ENCODE assay signal across 17 cellular contexts in genomic region chr6:13669476-13669875, GRCh38.
"Had no signal": no experiment of that assay in that cellular context is flagged by ENCODE, and none has a peak within 500 bp of the region (broad histone marks: within the 10 kb centered on the region; RNA-seq: fewer than 3 reads in every experiment).

No MANE protein-coding gene starts in this region.

- H3K27me3 Mint-ChIP-seq: activated naive CD4-positive, alpha-beta T cell treated with anti-CD3 and anti-CD28 coated beads, Interleukin-2, amount 10 ng/mL, durations not matched to agents 7 days and 5 days; naive B cell had no signal

- H3K36me3 ChIP-seq: tibial artery had no signal

- DNase-seq: activated CD4-positive, alpha-beta T cell treated with anti-CD3 and anti-CD28 coated beads, Interleukin-2, amount 50 U/mL, for 4 hours; activated CD4-positive, CD25-positive, alpha-beta regulatory T cell; activated naive CD4-positive, alpha-beta T cell treated with anti-CD3 and anti-CD28 coated beads, Interleukin-2, amount 10 ng/mL, durations not matched to agents 7 days and 5 days; amygdala; body of pancreas; caudate nucleus; islet precursor cell; naive B cell; posterior cingulate gyrus; stimulated activated CD4-positive, alpha-beta T cell treated with anti-CD3 and anti-CD28 coated beads, Interleukin-2, amount 100 ng/mL, for 48 hours; stimulated activated naive CD4-positive, alpha-beta T cell; tibial artery had no signal

- H3K27ac ChIP-seq: body of pancreas, tibial artery had no signal

- H3K4me3 Mint-ChIP-seq: activated naive CD4-positive, alpha-beta T cell treated with anti-CD3 and anti-CD28 coated beads, Interleukin-2, amount 10 ng/mL, durations not matched to agents 7 days and 5 days; activated T-helper 1 cell treated with anti-CD3 and anti-CD28 coated beads, Interleukin-12 subunit alpha, Interleukin-12 subunit beta, Interleukin-2, Interleukin-4 antibody, amounts not matched to agents 30 ng/mL and 10 ng/mL and 1 ng/mL, durations not matched to agents 14 hours and 24 hours and 36 hours; naive B cell; T-helper 2 cell treated with Interferon-gamma antibody and Interleukin-4, amounts not matched to agents 5 μg/mL and 100 μg/mL, for 36 hours had no signal

- H3K27me3 ChIP-seq: body of pancreas, tibial artery had no signal

- ATAC-seq: body of pancreas, esophagus mucosa had no signal

- H3K9me3 ChIP-seq: body of pancreas, tibial artery had no signal

- FAIRE-seq: colon, urothelium cell line had no signal

- H3K4me3 ChIP-seq: body of pancreas, tibial artery had no signal
